ENCODE assay signal across 8 cellular contexts in the genomic region with DNA sequence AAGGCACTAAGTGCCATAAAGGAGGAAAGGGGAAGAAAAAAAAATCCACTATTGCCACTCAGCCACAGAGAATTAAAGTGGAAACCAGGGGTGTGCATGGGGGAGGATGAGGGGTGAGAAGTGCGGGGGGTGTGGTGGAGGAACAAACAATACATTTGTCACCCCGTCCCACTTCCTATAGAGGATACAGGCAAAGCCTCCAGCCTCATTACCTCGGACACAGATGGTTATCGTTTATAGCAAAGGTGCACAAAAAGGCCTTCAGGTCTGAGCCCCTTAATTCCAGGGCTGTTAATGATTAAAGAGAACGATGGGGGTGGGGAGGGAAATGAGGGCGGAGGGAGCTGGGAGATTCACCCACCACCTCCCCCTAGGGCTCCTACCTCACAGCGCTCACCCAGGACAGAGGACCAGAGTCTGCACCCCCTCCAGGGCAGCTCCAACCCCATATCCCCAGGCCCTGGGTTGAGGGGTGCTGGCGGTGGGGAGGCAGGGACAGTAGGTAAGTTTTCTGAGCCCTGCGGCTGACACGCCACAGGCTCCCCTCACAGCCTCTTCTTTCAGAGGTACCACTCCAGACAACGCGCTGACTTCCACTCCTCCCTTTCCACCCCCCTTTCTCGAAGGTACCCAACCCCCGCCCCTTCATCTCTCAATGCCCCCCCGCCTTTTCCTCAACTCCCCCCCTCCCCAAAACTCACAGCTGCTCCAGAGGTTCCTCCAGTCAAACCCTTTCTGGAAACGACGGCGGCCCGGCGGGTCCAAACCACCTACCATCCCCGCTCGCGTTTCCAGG. TPM values are rescaled to one million over a fixed set of nuclear protein-coding genes. Genes with fewer than 3 reads are reported as not detected.
DNase-seq lines count a peak whose midpoint lies in the region; ATAC-seq and TF ChIP-seq lines count a peak whose summit lies in the region.

No MANE protein-coding gene starts in this region.

- no peak for TF ChIP-seq POLR2A in ovary (IDR thresholded peaks at IDR 0.05)

- H3K27me3 ChIP-seq in ovary = no peaks in the 10 kb centered on the region

- H3K36me3 Mint-ChIP-seq in activated naive CD4-positive, alpha-beta T cell treated with anti-CD3 and anti-CD28 coated beads for 36 hours (ENCODE audit: low read depth) = peaks cover 5% of the 10 kb centered on the region
- peaks cover 36% of the 10 kb centered on the region for H3K36me3 Mint-ChIP-seq in T-helper 2 cell treated with Interferon-gamma antibody and Interleukin-4, amounts not matched to agents 5 μg/mL and 100 μg/mL, for 36 hours (ENCODE audit: low read depth)

- CTCF ChIA-PET in activated naive CD4-positive, alpha-beta T cell treated with anti-CD3 and anti-CD28 coated beads for 36 hours (lab: Charles Lee) = interaction anchor here (1.1 to 2.0 kb wide), 2 partner anchors 49 to 224 kb away, joined by 4 to 6 read pairs; no protein-coding TSS in a partner anchor

- H3K9me3 ChIP-seq in ovary = no peaks in the 10 kb centered on the region

- intact Hi-C loops in activated naive CD4-positive, alpha-beta T cell treated with anti-CD3 and anti-CD28 coated beads for 36 hours (cut with micrococcal nuclease) = loop anchor here (1.0 to 10.0 kb wide), 8 partner anchors 12 to 1295 kb away; a partner anchor contains a TSS
- intact Hi-C loops in ovary (cut with DNase I) = loop anchor here in 2 of 4 donors (5.0 kb wide), 1 partner anchor 47 kb away; no protein-coding TSS in a partner anchor

- H3K27me3 Mint-ChIP-seq in activated naive CD4-positive, alpha-beta T cell treated with anti-CD3 and anti-CD28 coated beads for 36 hours (ENCODE audit: low read depth) = no peaks in the 10 kb centered on the region
- no peaks in the 10 kb centered on the region for H3K27me3 Mint-ChIP-seq in T-helper 2 cell treated with Interferon-gamma antibody and Interleukin-4, amounts not matched to agents 5 μg/mL and 100 μg/mL, for 36 hours (ENCODE audit: low read depth)

- TF ChIP-seq EP300 in ovary (IDR thresholded peaks at IDR 0.05) = no peak

- H3K4me1 Mint-ChIP-seq in activated naive CD4-positive, alpha-beta T cell treated with anti-CD3 and anti-CD28 coated beads for 36 hours (ENCODE audit: low read depth) = peaks cover 54% of the 10 kb centered on the region
- H3K4me1 Mint-ChIP-seq in T-helper 2 cell treated with Interferon-gamma antibody and Interleukin-4, amounts not matched to agents 5 μg/mL and 100 μg/mL, for 36 hours (ENCODE audit: low read depth) = peaks cover 66% of the 10 kb centered on the region

- no peak for ATAC-seq in HG03139 (IDR thresholded peaks at IDR 0.05; ENCODE audit: unreplicated experiment)
- no peak for ATAC-seq in HG03521 (IDR thresholded peaks at IDR 0.05; ENCODE audit: unreplicated experiment)

- no peaks in the 10 kb centered on the region for H3K36me3 ChIP-seq in ovary

- peaks cover 9% of the 10 kb centered on the region for H3K4me1 ChIP-seq in ovary (ENCODE audit: insufficient read depth)

- WGBS in ovary, 3 donors = 0 to 1% (median 0%) methylated on average over 23 of the region's 23 CpGs

- DNase-seq in activated naive CD4-positive, alpha-beta T cell treated with anti-CD3 and anti-CD28 coated beads for 36 hours = no peak
- DNase-seq in activated naive CD4-positive, alpha-beta T cell (lab: John Stamatoyannopoulos, UW) = no peak
- DNase-seq in T-helper 2 cell treated with Interferon-gamma antibody and Interleukin-4, amounts not matched to agents 5 μg/mL and 100 μg/mL, for 36 hours (ENCODE audit: low spot score) = peak; percentile 23
- DNase-seq in fibroblast of gingiva (ENCODE audit: low read depth) = peak; percentile 23
- DNase-seq in ovary = peak in 1 of 5 donors; percentile 68
- DNase-seq in middle frontal gyrus (ENCODE audit: extremely low spot score, low spot score) = no peak

- H3K9me3 Mint-ChIP-seq in activated naive CD4-positive, alpha-beta T cell treated with anti-CD3 and anti-CD28 coated beads for 36 hours = no peaks in the 10 kb centered on the region
- H3K9me3 Mint-ChIP-seq in T-helper 2 cell treated with Interferon-gamma antibody and Interleukin-4, amounts not matched to agents 5 μg/mL and 100 μg/mL, for 36 hours = no peaks in the 10 kb centered on the region

- no peak for TF ChIP-seq CTCF in ovary (IDR thresholded peaks at IDR 0.05)

- peak overlapping the region; percentile 98 for H3K27ac Mint-ChIP-seq in activated naive CD4-positive, alpha-beta T cell treated with anti-CD3 and anti-CD28 coated beads for 36 hours
- peak overlapping the region; percentile 100 for H3K27ac Mint-ChIP-seq in T-helper 2 cell treated with Interferon-gamma antibody and Interleukin-4, amounts not matched to agents 5 μg/mL and 100 μg/mL, for 36 hours

- peak overlapping the region; percentile 59 to 96 for H3K27ac ChIP-seq in ovary

- H3K4me3 ChIP-seq in ovary = peak overlapping the region; percentile 83

- H3K4me3 Mint-ChIP-seq in activated naive CD4-positive, alpha-beta T cell treated with anti-CD3 and anti-CD28 coated beads for 36 hours = peak overlapping the region; percentile 96
- H3K4me3 Mint-ChIP-seq in T-helper 2 cell treated with Interferon-gamma antibody and Interleukin-4, amounts not matched to agents 5 μg/mL and 100 μg/mL, for 36 hours = peak overlapping the region; percentile 99

RNA-seq across cellular contexts. Expression of a gene that starts 0.5 kb away (rescaled TPM):
- total RNA-seq in activated naive CD4-positive, alpha-beta T cell treated with anti-CD3 and anti-CD28 coated beads for 36 hours = 1 to 10 TPM; 3.0 to 3.4 TPM
- total RNA-seq in ovary = 10 to 100 TPM in 6 of 7 donors, 1 to 10 TPM in 1; 7.3 to 18.2 (median 14.7) TPM
- polyA plus RNA-seq in ovary = 1 to 10 TPM; 2.6 to 7.7 TPM

RNA-seq across cellular contexts. Expression of a gene that starts 0.9 kb away (rescaled TPM):
- total RNA-seq in activated naive CD4-positive, alpha-beta T cell treated with anti-CD3 and anti-CD28 coated beads for 36 hours = 10 to 100 TPM; 20.4 to 20.8 TPM
- 10 to 100 TPM; 31.6 to 53.4 (median 42.0) TPM for total RNA-seq in ovary
- 10 to 100 TPM; 52.4 to 64.5 TPM for polyA plus RNA-seq in ovary

Comparison
In these comparisons a context has a peak if more than half of its experiments do, and no peak if none do; other contexts are left out.
1. DNase-seq: peak in T-helper 2 cell treated with Interferon-gamma antibody and Interleukin-4, amounts not matched to agents 5 μg/mL and 100 μg/mL, for 36 hours (single experiment) and fibroblast of gingiva (single experiment); none in activated naive CD4-positive, alpha-beta T cell treated with anti-CD3 and anti-CD28 coated beads for 36 hours (single experiment), activated naive CD4-positive, alpha-beta T cell (0 of 4) and middle frontal gyrus (single experiment).